In genomic region chr17:49209061-49209571, GRCh38 we compare ENCODE assay signal across 14 cellular contexts. TPM values are rescaled to one million over a fixed set of nuclear protein-coding genes. Genes with fewer than 3 reads are reported as not detected.
DNase-seq lines count a peak whose midpoint lies in the region; FAIRE-seq and TF ChIP-seq lines count a peak whose summit lies in the region.
"Had no signal": no experiment of that assay in that cellular context is flagged by ENCODE, and none has a peak within 500 bp of the region (broad histone marks: within the 10 kb centered on the region; RNA-seq: fewer than 3 reads in every experiment).

No MANE protein-coding gene starts in this region.

- no peak overlapping the region for H3K9ac ChIP-seq in H1 (replicated peaks in 1 of 4; ENCODE audit: extremely low read depth in 1 of 4, low read depth in 3 of 4, low read length in 3 of 4)
- H3K9ac ChIP-seq: neural progenitor cell had no signal

- no peak overlapping the region for H4K91ac ChIP-seq in H1 (replicated peaks; ENCODE audit: insufficient read length, low read length)

- no peaks in the 10 kb centered on the region for H3K79me1 ChIP-seq in H1 (ENCODE audit: low read depth, low read length)

- H2BK20ac ChIP-seq in H1 (ENCODE audit: low read length): no peak overlapping the region

- H2BK15ac ChIP-seq in H1 (ENCODE audit: low read length): peak overlapping the region; percentile 37; the same call in 1 of the 2 replicates

- DNase-seq in activated T-cell treated with anti-CD3 and anti-CD28 coated beads, Interleukin-2, amount 50 U/mL, for 24 hours: peak; percentile 53
- no peak for DNase-seq in activated T-cell treated with anti-CD3 and anti-CD28 coated beads for 4 hours
- DNase-seq in RPMI7951 (ENCODE audit: low read depth): peak; percentile 25
- no peak for DNase-seq in H1 (ENCODE audit: low read depth in 1 of 2, low spot score in 2 of 2)
- DNase-seq in substantia nigra (lab: John Stamatoyannopoulos, UW): no peak
- DNase-seq in NCI-H2227 treated with DMSO at 0.1 percent for 48 hours (lab: John Stamatoyannopoulos, UW): no peak
- DNase-seq in DMS153 (lab: John Stamatoyannopoulos, UW): no peak
- DNase-seq: GF-D8; NCI-H1417 treated with DMSO at 0.1 percent for 48 hours; OCI-M1; stimulated activated CD4-positive, alpha-beta T cell treated with anti-CD3 and anti-CD28 coated beads, Interleukin-2, amount 100 ng/mL, for 24 hours had no signal

- peaks cover 5 to 19% (median 13%) of the 10 kb centered on the region in 4 experiments for H3K4me1 ChIP-seq in H1 (replicated peaks in 1 of 4; ENCODE audit: control insufficient read depth in 3 of 4, insufficient read depth in 4 of 4, low read length in 3 of 4)

- peaks cover 38% of the 10 kb centered on the region for H3K36me3 Mint-ChIP-seq in activated T-cell treated with anti-CD3 and anti-CD28 coated beads, Interleukin-2, amount 50 U/mL, for 24 hours (ENCODE audit: low read depth)
- H3K36me3 Mint-ChIP-seq in stimulated activated naive CD8-positive, alpha-beta T cell treated with anti-CD3 and anti-CD28 coated beads, Interleukin-15, Interleukin-2, amounts not matched to agents 100 ng/mL and 50 ng/mL, for 24 hours (ENCODE audit: low read depth): peaks cover 19% of the 10 kb centered on the region
- H3K36me3 Mint-ChIP-seq: neural progenitor cell had no signal

- H3K4me3 ChIP-seq in H1 (ENCODE audit: extremely low read depth in 1 of 4, insufficient read depth in 2 of 4, low read depth in 3 of 4, low read length in 4 of 4): no peak overlapping the region
- H3K4me3 ChIP-seq: neural progenitor cell had no signal

- no peak for TF ChIP-seq CTCF in H1 (IDR thresholded peaks at IDR 0.05; ENCODE audit: control extremely low read depth in 1 of 3, insufficient read depth in 1 of 3, low read depth in 1 of 3, low read length in 3 of 3)

- peak overlapping the region; percentile 90 for H3K4me3 Mint-ChIP-seq in activated T-cell treated with anti-CD3 and anti-CD28 coated beads, Interleukin-2, amount 50 U/mL, for 24 hours
- H3K4me3 Mint-ChIP-seq in stimulated activated naive CD8-positive, alpha-beta T cell treated with anti-CD3 and anti-CD28 coated beads, Interleukin-15, Interleukin-2, amounts not matched to agents 100 ng/mL and 50 ng/mL, for 24 hours: peak overlapping the region; percentile 81

- H3K36me3 ChIP-seq in H1 (ENCODE audit: control insufficient read depth in 2 of 4, insufficient read depth in 4 of 4, low read length in 3 of 4): no peaks in the 10 kb centered on the region
- H3K36me3 ChIP-seq: neural progenitor cell had no signal

- H3K14ac ChIP-seq in H1 (ENCODE audit: insufficient read length): no peak overlapping the region

- H3K4me1 Mint-ChIP-seq in activated T-cell treated with anti-CD3 and anti-CD28 coated beads, Interleukin-2, amount 50 U/mL, for 24 hours (ENCODE audit: low read depth): peaks cover 57% of the 10 kb centered on the region
- H3K4me1 Mint-ChIP-seq in stimulated activated naive CD8-positive, alpha-beta T cell treated with anti-CD3 and anti-CD28 coated beads, Interleukin-15, Interleukin-2, amounts not matched to agents 100 ng/mL and 50 ng/mL, for 24 hours (ENCODE audit: low read depth): peaks cover 54% of the 10 kb centered on the region

- no peaks in the 10 kb centered on the region for H3K9me3 ChIP-seq in H1 (ENCODE audit: insufficient read depth in 2 of 2, low read depth in 1 of 2, low read length in 1 of 2)

- H3K27me3 Mint-ChIP-seq in activated T-cell treated with anti-CD3 and anti-CD28 coated beads, Interleukin-2, amount 50 U/mL, for 24 hours: no peaks in the 10 kb centered on the region
- no peaks in the 10 kb centered on the region for H3K27me3 Mint-ChIP-seq in stimulated activated naive CD8-positive, alpha-beta T cell treated with anti-CD3 and anti-CD28 coated beads, Interleukin-15, Interleukin-2, amounts not matched to agents 100 ng/mL and 50 ng/mL, for 24 hours

- TF ChIP-seq RAD21 in H1 (IDR thresholded peaks at IDR 0.05 in 1 of 2, conservative IDR thresholded peaks at IDR 0.05 in 1 of 2; ENCODE audit: low read depth in 2 of 2, low read length in 2 of 2): no peak

- H2AK5ac ChIP-seq in H1 (ENCODE audit: low read depth, low read length): no peak overlapping the region

- H4K8ac ChIP-seq in H1 (ENCODE audit: extremely low read depth, insufficient read depth, low read length): no peak overlapping the region

- H3K23me2 ChIP-seq in H1 (ENCODE audit: low read depth, low read length): no peaks in the 10 kb centered on the region

- no peaks in the 10 kb centered on the region for H4K20me1 ChIP-seq in H1 (replicated peaks in 1 of 2; ENCODE audit: control insufficient read depth in 1 of 2, insufficient read depth in 2 of 2, low read length in 2 of 2)

- no peak overlapping the region for H2BK120ac ChIP-seq in H1 (replicated peaks; ENCODE audit: low read depth, low read length)

- no peak for TF ChIP-seq EP300 in H1 (IDR thresholded peaks at IDR 0.05; ENCODE audit: borderline replicate concordance in 1 of 2, low read depth in 2 of 2, low read length in 2 of 2)

- peaks cover 0 to 3% (median 0%) of the 10 kb centered on the region in 4 experiments; a peak in 2 of 7 replicates for H3K27me3 ChIP-seq in H1 (replicated peaks in 1 of 4; ENCODE audit: control insufficient read depth in 3 of 4, extremely low read depth in 1 of 4, insufficient read depth in 3 of 4, low read length in 3 of 4)
- H3K27me3 ChIP-seq: neural progenitor cell had no signal

- H2AFZ ChIP-seq in H1 (ENCODE audit: low read length): no peak overlapping the region
- H2AFZ ChIP-seq: neural progenitor cell had no signal

- H2BK12ac ChIP-seq in H1 (ENCODE audit: low read depth, low read length): no peak overlapping the region

- no peak overlapping the region for H3K4ac ChIP-seq in H1 (replicated peaks; ENCODE audit: insufficient read length, low read depth, low read length)

- no peak overlapping the region for H2BK5ac ChIP-seq in H1 (ENCODE audit: low read depth, low read length)

- POLR2A ChIA-PET in H1 (lab: Charles Lee; ENCODE audit: partially characterized antibody): interaction anchor here (1.8 to 2.5 kb wide), 3 partner anchors 9 to 14 kb away, joined by 5 to 9 read pairs (median 6); no protein-coding TSS in a partner anchor

- H3K18ac ChIP-seq in H1 (ENCODE audit: extremely low read depth, low read length): no peak overlapping the region

- H3K56ac ChIP-seq in H1 (replicated peaks; ENCODE audit: insufficient read length, low read depth, low read length): no peak overlapping the region

- no peaks in the 10 kb centered on the region for H3K9me3 Mint-ChIP-seq in activated T-cell treated with anti-CD3 and anti-CD28 coated beads, Interleukin-2, amount 50 U/mL, for 24 hours
- H3K9me3 Mint-ChIP-seq in stimulated activated naive CD8-positive, alpha-beta T cell treated with anti-CD3 and anti-CD28 coated beads, Interleukin-15, Interleukin-2, amounts not matched to agents 100 ng/mL and 50 ng/mL, for 24 hours: no peaks in the 10 kb centered on the region
- H3K9me3 Mint-ChIP-seq: neural progenitor cell had no signal

- H3K27ac Mint-ChIP-seq in activated T-cell treated with anti-CD3 and anti-CD28 coated beads, Interleukin-2, amount 50 U/mL, for 24 hours: peak overlapping the region; percentile 94
- peak overlapping the region; percentile 94 for H3K27ac Mint-ChIP-seq in stimulated activated naive CD8-positive, alpha-beta T cell treated with anti-CD3 and anti-CD28 coated beads, Interleukin-15, Interleukin-2, amounts not matched to agents 100 ng/mL and 50 ng/mL, for 24 hours

- no peak for FAIRE-seq in H1 (lab: Jason Lieb, UNC)

- CTCF ChIA-PET in H1 (lab: Charles Lee; ENCODE audit: partially characterized antibody): interaction anchor here (0.9 to 1.7 kb wide), 9 partner anchors 9 to 87 kb away, joined by 3 to 8 read pairs (median 4); no protein-coding TSS in a partner anchor

- H3K4me2 ChIP-seq in H1 (ENCODE audit: insufficient read depth in 1 of 2, low read depth in 2 of 2, low read length in 2 of 2): peak overlapping the region in 1 of 2 experiments; percentile 59; a peak in 1 of 4 replicates
- H3K4me2 ChIP-seq: neural progenitor cell had no signal

- H3K23ac ChIP-seq in H1 (ENCODE audit: insufficient read length): no peak overlapping the region

- H3K27ac ChIP-seq in H1 (ENCODE audit: low read depth, low read length) (no peak overlapping the region), substantia nigra (ENCODE audit: low read depth, low read length, poor library complexity, severe bottlenecking) (no peak overlapping the region)
- H3K27ac ChIP-seq: epithelial cell of prostate, neural progenitor cell had no signal

- no peaks in the 10 kb centered on the region for H3K79me2 ChIP-seq in H1 (ENCODE audit: control insufficient read depth in 1 of 2, insufficient read depth in 2 of 2, low read length in 2 of 2)

- WGBS in H1 (ENCODE audit: extremely low coverage in 1 of 2, insufficient coverage in 1 of 2, insufficient read length in 1 of 2, insufficient replicate concordance in 2 of 2, low coverage in 1 of 2, low lambda C conversion rate in 2 of 2, missing lambda C conversion rate in 1 of 2), 2 experiments: 93% methylated on average over 10 of the region's 10 CpGs; no CpG with 5 or more reads in 1 of the 2 experiments

- H4K5ac ChIP-seq in H1 (ENCODE audit: insufficient read length, low read depth, low read length): no peak overlapping the region

- no peak for TF ChIP-seq POLR2A in H1 (IDR thresholded peaks at IDR 0.05; ENCODE audit: control extremely low read depth in 1 of 2, low read depth in 2 of 2, low read length in 2 of 2)

RNA-seq across cellular contexts. Expression of gene GNGT2, which starts 1.3 kb away (rescaled TPM):
- 0.60 TPM in 1 of 2 replicates, not detected in the other for total RNA-seq in RPMI7951 (2014; rRNA removed; shearing (Covaris generic))
- total RNA-seq in H1 (2021; fragmentation: NEBNext Ultra II Directional; extraction: Animal tissue kit (Norgen Biotek cat#: 25700)): 0.73 and 1.4 TPM in 2 replicates
- polyA plus RNA-seq in H1 (2011; rRNA removed): 1.3 and 1.7 TPM in 2 replicates
- polyA plus RNA-seq in H1 (2011; cell fraction: cytosol; rRNA removed): 1.5 TPM
- polyA plus RNA-seq in H1 (2011; cell fraction: nucleus; rRNA removed): 0.39 TPM
- 1.1 to 1.6 TPM (median 1.3 TPM) in 4 replicates for polyA plus RNA-seq in H1 (2012, experiment 1 of 2)
- polyA plus RNA-seq in H1 (2012, experiment 2 of 2): 1.9 TPM
- 1.0 TPM for polyA plus RNA-seq in H1 (2013, experiment 1 of 2)
- polyA plus RNA-seq in H1 (2013, experiment 2 of 2): 1.0 TPM
- 1.8 and 2.0 TPM in 2 replicates for polyA minus RNA-seq in H1 (2011; rRNA and poly(A)+ RNA removed)
- polyA minus RNA-seq in H1 (2011; cell fraction: cytosol; rRNA and poly(A)+ RNA removed): not detected
- polyA minus RNA-seq in H1 (2011; cell fraction: nucleus; rRNA and poly(A)+ RNA removed): 1.00 TPM

RNA-seq across cellular contexts. Expression of gene ABI3, which starts 1.4 kb away (rescaled TPM):
- total RNA-seq in RPMI7951 (2014; rRNA removed; shearing (Covaris generic)): 0.10 and 0.24 TPM in 2 replicates
- 1.1 and 1.3 TPM in 2 replicates for total RNA-seq in H1 (2021; fragmentation: NEBNext Ultra II Directional; extraction: Animal tissue kit (Norgen Biotek cat#: 25700))
- polyA plus RNA-seq in H1 (2011; rRNA removed): 2.5 and 3.6 TPM in 2 replicates
- polyA plus RNA-seq in H1 (2011; cell fraction: cytosol; rRNA removed): 2.1 TPM
- polyA plus RNA-seq in H1 (2011; cell fraction: nucleus; rRNA removed): 2.9 TPM
- polyA plus RNA-seq in H1 (2012, experiment 1 of 2): 0.54 to 1.8 TPM (median 1.5 TPM) in 4 replicates
- polyA plus RNA-seq in H1 (2012, experiment 2 of 2): 1.7 TPM
- polyA plus RNA-seq in H1 (2013, experiment 1 of 2): 1.4 TPM
- polyA plus RNA-seq in H1 (2013, experiment 2 of 2): 1.4 TPM
- polyA minus RNA-seq in H1 (2011; rRNA and poly(A)+ RNA removed): 1.3 and 3.8 TPM in 2 replicates
- polyA minus RNA-seq in H1 (2011; cell fraction: cytosol; rRNA and poly(A)+ RNA removed): 2.5 TPM
- polyA minus RNA-seq in H1 (2011; cell fraction: nucleus; rRNA and poly(A)+ RNA removed): 4.5 TPM

RNA-seq across cellular contexts. Expression of gene PHOSPHO1, which starts 21.5 kb away (rescaled TPM):
- total RNA-seq in RPMI7951 (2014; rRNA removed; shearing (Covaris generic)): 0.48 TPM in 1 of 2 replicates, not detected in the other
- 0.34 and 0.73 TPM in 2 replicates for total RNA-seq in H1 (2021; fragmentation: NEBNext Ultra II Directional; extraction: Animal tissue kit (Norgen Biotek cat#: 25700))
- 0.45 and 1.2 TPM in 2 replicates for polyA plus RNA-seq in H1 (2011; rRNA removed)
- 0.49 TPM for polyA plus RNA-seq in H1 (2011; cell fraction: cytosol; rRNA removed)
- 1.3 TPM for polyA plus RNA-seq in H1 (2011; cell fraction: nucleus; rRNA removed)
- polyA plus RNA-seq in H1 (2012, experiment 1 of 2): 0.32 to 0.56 TPM (median 0.43 TPM) in 4 replicates
- 0.88 TPM for polyA plus RNA-seq in H1 (2012, experiment 2 of 2)
- polyA plus RNA-seq in H1 (2013, experiment 1 of 2): 0.57 TPM
- polyA plus RNA-seq in H1 (2013, experiment 2 of 2): 0.61 TPM
- 0.39 and 0.73 TPM in 2 replicates for polyA minus RNA-seq in H1 (2011; rRNA and poly(A)+ RNA removed)
- polyA minus RNA-seq in H1 (2011; cell fraction: cytosol; rRNA and poly(A)+ RNA removed): 1.4 TPM
- polyA minus RNA-seq in H1 (2011; cell fraction: nucleus; rRNA and poly(A)+ RNA removed): 1.8 TPM

Comparison
In these comparisons a context has a peak if more than half of its experiments do, and no peak if none do; other contexts are left out.
1. DNase-seq: peak in activated T-cell treated with anti-CD3 and anti-CD28 coated beads, Interleukin-2, amount 50 U/mL, for 24 hours (single experiment) and RPMI7951 (single experiment); none in activated T-cell treated with anti-CD3 and anti-CD28 coated beads for 4 hours (single experiment), H1 (0 of 2), substantia nigra (0 of 49), NCI-H2227 treated with DMSO at 0.1 percent for 48 hours (single experiment) and DMS153 (single experiment).